20 cellular contexts compared by ENCODE assay signal in genomic region chr1:107225706-107226105, GRCh38.
"Had no signal": no experiment of that assay in that cellular context is flagged by ENCODE, and none has a peak within 500 bp of the region (broad histone marks: within the 10 kb centered on the region; RNA-seq: fewer than 3 reads in every experiment).

No MANE protein-coding gene starts in this region.

- H3K27ac Mint-ChIP-seq: naive thymus-derived CD8-positive, alpha-beta T cell; stimulated activated naive B cell treated with anti-CD40 and anti-IgM and Interleukin-4, amounts not matched to agents 10 μg/mL and 1 μg/mL and 100 μg/mL, for 72 hours; stimulated activated naive CD8-positive, alpha-beta T cell treated with anti-CD3 and anti-CD28 coated beads, Interleukin-15, amount 100 ng/mL, for 72 hours had no signal

- H3K4me1 ChIP-seq: psoas muscle, transverse colon had no signal

- H3K4me1 Mint-ChIP-seq: naive thymus-derived CD8-positive, alpha-beta T cell; stimulated activated naive B cell treated with anti-CD40 and anti-IgM and Interleukin-4, amounts not matched to agents 10 μg/mL and 1 μg/mL and 100 μg/mL, for 72 hours; stimulated activated naive CD8-positive, alpha-beta T cell treated with anti-CD3 and anti-CD28 coated beads, Interleukin-15, amount 100 ng/mL, for 72 hours had no signal

- H3K9me3 ChIP-seq: mucosa of descending colon, neutrophil, psoas muscle, thoracic aorta, transverse colon had no signal

- H3K9me3 Mint-ChIP-seq: naive thymus-derived CD8-positive, alpha-beta T cell; stimulated activated naive B cell treated with anti-CD40 and anti-IgM and Interleukin-4, amounts not matched to agents 10 μg/mL and 1 μg/mL and 100 μg/mL, for 72 hours; stimulated activated naive CD8-positive, alpha-beta T cell treated with anti-CD3 and anti-CD28 coated beads, Interleukin-15, amount 100 ng/mL, for 72 hours had no signal

- H3K4me2 ChIP-seq: hepatocyte had no signal

- H2AFZ ChIP-seq: hepatocyte had no signal

- DNase-seq: cortex of kidney; dorsolateral prefrontal cortex; effector CD8-positive, alpha-beta T cell; foreskin melanocyte; head of caudate nucleus; mesendoderm; mucosa of descending colon; naive thymus-derived CD8-positive, alpha-beta T cell; psoas muscle; retina; stimulated activated CD4-positive, alpha-beta T cell treated with anti-CD3 and anti-CD28 coated beads, Interleukin-2, amount 100 ng/mL, for 24 hours; stimulated activated CD4-positive, alpha-beta T cell treated with anti-CD3 and anti-CD28 coated beads, Interleukin-4, amount 100 ng/mL, for 4 hours; stimulated activated naive B cell treated with anti-CD40 and anti-IgM and Interleukin-4, amounts not matched to agents 10 μg/mL and 1 μg/mL and 100 μg/mL, for 72 hours; stimulated activated naive CD8-positive, alpha-beta T cell treated with anti-CD3 and anti-CD28 coated beads, Interleukin-15, amount 100 ng/mL, for 72 hours; transverse colon had no signal

- H3K36me3 ChIP-seq: neutrophil, thoracic aorta, transverse colon had no signal

- H3K79me2 ChIP-seq: hepatocyte had no signal

- H3K4me3 ChIP-seq: dorsolateral prefrontal cortex, hepatocyte, mucosa of descending colon, psoas muscle, skin epidermis, thoracic aorta, transverse colon had no signal

- H3K27ac ChIP-seq: dorsolateral prefrontal cortex, hepatocyte, neutrophil, psoas muscle, skin epidermis, thoracic aorta, transverse colon had no signal

- H3K4me3 Mint-ChIP-seq: naive thymus-derived CD8-positive, alpha-beta T cell; stimulated activated naive B cell treated with anti-CD40 and anti-IgM and Interleukin-4, amounts not matched to agents 10 μg/mL and 1 μg/mL and 100 μg/mL, for 72 hours; stimulated activated naive CD8-positive, alpha-beta T cell treated with anti-CD3 and anti-CD28 coated beads, Interleukin-15, amount 100 ng/mL, for 72 hours had no signal

- H3K36me3 Mint-ChIP-seq: naive thymus-derived CD8-positive, alpha-beta T cell; stimulated activated naive B cell treated with anti-CD40 and anti-IgM and Interleukin-4, amounts not matched to agents 10 μg/mL and 1 μg/mL and 100 μg/mL, for 72 hours had no signal

- ATAC-seq: mucosa of descending colon; naive thymus-derived CD8-positive, alpha-beta T cell; psoas muscle; sciatic nerve; stimulated activated naive B cell treated with anti-CD40 and anti-IgM and Interleukin-4, amounts not matched to agents 10 μg/mL and 1 μg/mL and 100 μg/mL, for 72 hours; stimulated activated naive CD8-positive, alpha-beta T cell treated with anti-CD3 and anti-CD28 coated beads, Interleukin-15, amount 100 ng/mL, for 72 hours had no signal

- H3K27me3 ChIP-seq: hepatocyte, neutrophil, transverse colon had no signal

- H3K27me3 Mint-ChIP-seq: stimulated activated naive B cell treated with anti-CD40 and anti-IgM and Interleukin-4, amounts not matched to agents 10 μg/mL and 1 μg/mL and 100 μg/mL, for 72 hours; stimulated activated naive CD8-positive, alpha-beta T cell treated with anti-CD3 and anti-CD28 coated beads, Interleukin-15, amount 100 ng/mL, for 72 hours had no signal
